Comparison of ENCODE assay signal across 26 cellular contexts in genomic region chr19:28372800-28373199, GRCh38.
DNase-seq lines count a peak whose midpoint lies in the region; ATAC-seq, FAIRE-seq and TF ChIP-seq lines count a peak whose summit lies in the region.
"Had no signal": no experiment of that assay in that cellular context is flagged by ENCODE, and none has a peak within 500 bp of the region (broad histone marks: within the 10 kb centered on the region; RNA-seq: fewer than 3 reads in every experiment).

No MANE protein-coding gene starts in this region.

- no peak overlapping the region for H2AFZ ChIP-seq in endothelial cell of umbilical vein (ENCODE audit: low read depth, low read length)

- H3K27me3 ChIP-seq in endothelial cell of umbilical vein (ENCODE audit: control insufficient read depth in 2 of 2, insufficient read depth in 2 of 2, low read length in 2 of 2): no peaks in the 10 kb centered on the region

- no peak for TF ChIP-seq POLR2A in endothelial cell of umbilical vein (IDR thresholded peaks at IDR 0.05; ENCODE audit: low read depth, low read length)

- TF ChIP-seq CTCF in HEK293 (tag by site-specific recombination; IDR thresholded peaks at IDR 0.05): no peak
- TF ChIP-seq CTCF in endothelial cell of umbilical vein (IDR thresholded peaks at IDR 0.05; ENCODE audit: extremely low read depth in 1 of 2, insufficient read depth in 1 of 2, low read depth in 1 of 2, low read length in 2 of 2): no peak

- intact Hi-C loops in endothelial cell of umbilical vein (cut with micrococcal nuclease): no loop called here

- CTCF ChIA-PET in HEK293 (lab: Yijun Ruan, JAX): interaction anchor here (0.8 to 2.2 kb wide), 3 partner anchors 9 to 506 kb away, joined by 3 to 5 read pairs (median 4); no protein-coding TSS in a partner anchor
- CTCF ChIA-PET in endothelial cell of umbilical vein (lab: Charles Lee): no interaction called here

- H3K36me3 ChIP-seq in HEK293 (ENCODE audit: control insufficient read depth in 2 of 2, insufficient read depth in 1 of 2, low read length in 2 of 2) (no peaks in the 10 kb centered on the region; a peak in 1 of 3 replicates), endothelial cell of umbilical vein (ENCODE audit: control insufficient read depth in 2 of 2, extremely low read depth in 1 of 2, insufficient read depth in 2 of 2, low read length in 2 of 2) (no peaks in the 10 kb centered on the region)

- DNase-seq in Ammon's horn (ENCODE audit: low spot score) (peak; percentile 35), NCI-H2196 treated with DMSO at 0.1 percent for 48 hours (lab: John Stamatoyannopoulos, UW; ENCODE audit: unreplicated experiment) (peak; percentile 35), endothelial cell of umbilical vein (ENCODE audit: low read depth, low spot score) (no peak), anterior cingulate cortex (lab: John Stamatoyannopoulos, UW) (no peak), dedifferentiated amniotic fluid mesenchymal stem cell (ENCODE audit: extremely low spot score) (no peak)
- DNase-seq: CD4-positive, CD25-positive, alpha-beta regulatory T cell; DMS79 treated with DMSO at 0.1 percent for 48 hours; GF-D8; Kasumi-1; NCI-H1048; NCI-H1417; NCI-H1694; NCI-H2081 treated with DMSO at 0.1 percent for 48 hours; NCI-H2171; NCI-H446 treated with DMSO at 0.1 percent for 48 hours; NCI-H526 treated with DMSO at 0.1 percent for 48 hours; SHP77 had no signal

- H3K79me2 ChIP-seq in endothelial cell of umbilical vein (ENCODE audit: control insufficient read depth, insufficient read depth, low read length): no peaks in the 10 kb centered on the region

- H4K20me1 ChIP-seq in endothelial cell of umbilical vein (replicated peaks; ENCODE audit: control insufficient read depth, extremely low read depth, insufficient read depth, low read length): no peaks in the 10 kb centered on the region

- POLR2A ChIA-PET in HEK293 (lab: Yijun Ruan, JAX): interaction anchor here (0.6 to 0.7 kb wide), 2 partner anchors 52 to 309 kb away, joined by 3 read pairs; no protein-coding TSS in a partner anchor
- POLR2A ChIA-PET in endothelial cell of umbilical vein (lab: Charles Lee): no interaction called here

- no peaks in the 10 kb centered on the region for H3K9me1 ChIP-seq in endothelial cell of umbilical vein (replicated peaks; ENCODE audit: control insufficient read depth, extremely low read depth, insufficient read depth, low read length)

- H3K4me2 ChIP-seq in endothelial cell of umbilical vein (ENCODE audit: insufficient read depth, low read length): no peak overlapping the region

- no peak for ATAC-seq in GM21390 (IDR thresholded peaks at IDR 0.05; ENCODE audit: unreplicated experiment)
- ATAC-seq: HCT116, HepG2, K562, Panc1 had no signal

- no TSS peak for BruUV-seq in endothelial cell of umbilical vein (replicated peaks; lab: Mats Ljungman, UMichigan)

- H3K27ac ChIP-seq in HEK293 (ENCODE audit: extremely low read depth, low read depth, low read length): no peak overlapping the region
- H3K27ac ChIP-seq in endothelial cell of umbilical vein (ENCODE audit: insufficient read depth, low read depth, low read length): no peak overlapping the region
- H3K27ac ChIP-seq: RWPE1 had no signal

- H3K9ac ChIP-seq in endothelial cell of umbilical vein (replicated peaks; ENCODE audit: extremely low read depth, insufficient read depth, low read length): no peak overlapping the region

- no peak for FAIRE-seq in endothelial cell of umbilical vein (lab: Jason Lieb, UNC)
- FAIRE-seq: GM12891, H1, HepG2, K562 had no signal

- no peak overlapping the region for H3K4me3 ChIP-seq in HEK293 (ENCODE audit: low read depth, low read length)
- H3K4me3 ChIP-seq in endothelial cell of umbilical vein (replicated peaks in 1 of 3; ENCODE audit: insufficient read depth in 1 of 3, low read depth in 1 of 3, low read length in 3 of 3): no peak overlapping the region
- H3K4me3 ChIP-seq: K562 had no signal

- peaks cover 4% of the 10 kb centered on the region for H3K9me3 ChIP-seq in HEK293 (ENCODE audit: control insufficient read depth, insufficient read depth, low read depth, low read length)
- no peaks in the 10 kb centered on the region for H3K9me3 ChIP-seq in endothelial cell of umbilical vein (replicated peaks; ENCODE audit: control insufficient read depth, insufficient read depth, low read length)

- H3K4me1 ChIP-seq in HEK293 (ENCODE audit: control insufficient read depth, insufficient read depth, low read length) (peaks cover 9% of the 10 kb centered on the region), endothelial cell of umbilical vein (ENCODE audit: control insufficient read depth, extremely low read depth, insufficient read depth, low read length) (no peaks in the 10 kb centered on the region)

- dilution Hi-C loops in endothelial cell of umbilical vein (cut with MboI; ENCODE audit: extremely low pct_ligation_motif_present, low sequenced_read_pairs): no loop called here

TF ChIP-seq in HEK293, 187 proteins besides CTCF, POLR2A, EP300 and RAD21 (continues in another document):
- TF ChIP-seq ZNF571 (tag by site-specific recombination; IDR thresholded peaks at IDR 0.05): no peak
- no peak for TF ChIP-seq GLIS1 (tag by site-specific recombination; IDR thresholded peaks at IDR 0.05)
- TF ChIP-seq ZNF416 (tag by site-specific recombination; IDR thresholded peaks at IDR 0.05): no peak
- TF ChIP-seq ZBTB7A (tag by site-specific recombination; IDR thresholded peaks at IDR 0.05; ENCODE audit: low read depth): no peak
- 0 out of 2 replicates have a peak, but pooled peaks have one; percentile 31 for TF ChIP-seq ZNF600 (tag by site-specific recombination; IDR thresholded peaks at IDR 0.05)
- TF ChIP-seq ZNF510 (tag by site-specific recombination; IDR thresholded peaks at IDR 0.05; ENCODE audit: insufficient replicate concordance): no peak
- no peak for TF ChIP-seq BCL11A (tag by site-specific recombination; IDR thresholded peaks at IDR 0.05; ENCODE audit: low read depth)
- TF ChIP-seq ZNF138 (tag by site-specific recombination; IDR thresholded peaks at IDR 0.05; ENCODE audit: borderline replicate concordance): no peak
- peak; percentile 10; the same call in 1 of the 2 replicates for TF ChIP-seq HIC1 (tag by site-specific recombination; IDR thresholded peaks at IDR 0.05)
- TF ChIP-seq ZNF747 (tag by site-specific recombination; IDR thresholded peaks at IDR 0.05): no peak
- TF ChIP-seq MYNN (tag by site-specific recombination; IDR thresholded peaks at IDR 0.05; ENCODE audit: borderline replicate concordance): peak; percentile 86
- no peak for TF ChIP-seq ZNF670 (tag by site-specific recombination; IDR thresholded peaks at IDR 0.05; ENCODE audit: low read depth)

TF ChIP-seq in endothelial cell of umbilical vein, 7 proteins besides CTCF, POLR2A, EP300 and RAD21:
- TF ChIP-seq GATA2 (IDR thresholded peaks at IDR 0.05; ENCODE audit: insufficient read depth, insufficient read length, low read depth, low read length): no peak
- TF ChIP-seq, protein P1, sequence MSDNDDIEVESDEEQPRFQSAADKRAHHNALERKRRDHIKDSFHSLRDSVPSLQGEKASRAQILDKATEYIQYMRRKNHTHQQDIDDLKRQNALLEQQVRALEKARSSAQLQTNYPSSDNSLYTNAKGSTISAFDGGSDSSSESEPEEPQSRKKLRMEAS (IDR thresholded peaks at IDR 0.05; ENCODE audit: insufficient read depth, insufficient read length): no peak
- no peak for TF ChIP-seq EZH2 (IDR thresholded peaks at IDR 0.05; ENCODE audit: borderline replicate concordance, low read depth, low read length, severe bottlenecking)
- TF ChIP-seq JUN (IDR thresholded peaks at IDR 0.05; ENCODE audit: borderline replicate concordance, insufficient read depth, insufficient read length, low read depth): peak; percentile 34
- no peak for TF ChIP-seq MYC (IDR thresholded peaks at IDR 0.05; ENCODE audit: low read depth, low read length)
- TF ChIP-seq POLR2AphosphoS5 (IDR thresholded peaks at IDR 0.05; ENCODE audit: insufficient read depth, low read depth, low read length): no peak
- no peak for TF ChIP-seq FOS (IDR thresholded peaks at IDR 0.05; ENCODE audit: borderline replicate concordance, insufficient read depth, low read length)

Comparison
In these comparisons a context has a peak if more than half of its experiments do, and no peak if none do; other contexts are left out.
1. DNase-seq: peak in Ammon's horn (single experiment) and NCI-H2196 treated with DMSO at 0.1 percent for 48 hours (single experiment); none in endothelial cell of umbilical vein (single experiment), anterior cingulate cortex (0 of 58) and dedifferentiated amniotic fluid mesenchymal stem cell (single experiment).